In the genomic region with DNA sequence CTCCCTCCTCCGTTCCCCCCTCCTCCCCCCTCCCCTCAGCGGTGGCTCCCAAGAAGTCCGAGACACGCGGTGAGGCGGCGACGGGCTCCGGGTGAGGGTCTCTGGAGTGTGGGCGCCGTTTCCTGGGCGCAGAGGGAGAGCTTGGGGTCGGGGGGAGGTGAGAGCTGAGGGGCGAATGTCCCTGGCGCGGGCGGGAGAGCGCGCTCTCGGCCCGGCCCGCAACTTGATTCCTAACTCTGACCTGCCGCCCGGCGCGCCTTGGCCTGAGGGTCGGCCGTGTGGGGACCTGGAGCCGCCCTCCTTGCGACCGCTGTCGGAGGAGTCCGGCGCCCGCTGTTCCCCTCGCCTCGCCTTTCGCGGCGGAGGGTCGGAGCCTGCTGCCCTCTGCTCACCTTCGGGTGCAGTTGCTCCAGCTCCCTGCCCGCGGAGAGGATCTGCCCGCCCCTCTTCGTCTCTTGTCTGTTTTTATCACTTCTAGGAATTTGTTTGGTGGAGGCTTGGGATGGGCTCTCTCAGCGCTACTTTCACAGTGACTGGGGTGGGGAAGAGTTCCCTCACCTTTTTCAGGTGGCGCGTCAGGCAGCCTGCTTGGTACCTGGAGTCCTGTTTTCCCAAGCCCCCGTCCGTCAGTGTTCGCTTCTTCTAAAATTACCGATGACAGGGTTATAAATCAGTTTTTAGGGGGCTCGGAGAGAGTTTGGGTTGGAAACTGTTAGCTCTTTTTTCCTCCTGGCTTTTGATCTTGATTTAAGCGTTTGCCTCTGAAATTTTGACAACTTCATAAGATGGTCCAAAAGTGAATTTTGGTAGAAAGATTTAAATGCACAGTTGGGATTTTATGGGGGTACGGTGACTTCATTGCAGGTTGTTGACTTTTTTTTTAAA, we compare ENCODE assay signal across 8 cellular contexts. TPM values are rescaled to one million over a fixed set of nuclear protein-coding genes. Genes with fewer than 3 reads are reported as not detected.
DNase-seq lines count a peak whose midpoint lies in the region; ATAC-seq and TF ChIP-seq lines count a peak whose summit lies in the region.

No MANE protein-coding gene starts in this region.

- peak overlapping the region; percentile 93 for H3K27ac Mint-ChIP-seq in activated T-helper 17 cell treated with anti-CD3 and anti-CD28 coated beads, Interleukin-2, amount 50 U/mL, for 72 hours
- H3K27ac Mint-ChIP-seq in progenitor cell of endocrine pancreas: peak overlapping the region; percentile 99

- peaks cover 45% of the 10 kb centered on the region for H3K36me3 Mint-ChIP-seq in activated T-helper 17 cell treated with anti-CD3 and anti-CD28 coated beads, Interleukin-2, amount 50 U/mL, for 72 hours (ENCODE audit: low read depth)
- peaks cover 4% of the 10 kb centered on the region for H3K36me3 Mint-ChIP-seq in progenitor cell of endocrine pancreas (ENCODE audit: insufficient read depth)

- H3K4me3 Mint-ChIP-seq in activated T-helper 17 cell treated with anti-CD3 and anti-CD28 coated beads, Interleukin-2, amount 50 U/mL, for 72 hours: peak overlapping the region; percentile 87
- H3K4me3 Mint-ChIP-seq in progenitor cell of endocrine pancreas (ENCODE audit: low read depth): peak overlapping the region; percentile 99

- DNase-seq in Right ventricle myocardium inferior (ENCODE audit: missing footprints) (peak; percentile 82), cardiac septum (ENCODE audit: low spot score) (no peak), NCI-H1105 treated with DMSO at 0.1 percent for 48 hours (lab: John Stamatoyannopoulos, UW) (peak; percentile 65), head of caudate nucleus (peak in 30 of 42 donors; percentile 13 to 66 (median 44)), progenitor cell of endocrine pancreas (ENCODE audit: low spot score, unreplicated experiment) (peak; percentile 77), NCI-H2227 treated with DMSO at 0.1 percent for 48 hours (lab: John Stamatoyannopoulos, UW) (no peak)

- intact Hi-C loops in Right ventricle myocardium inferior (cut with DNase I) (loop anchor here (5.0 kb wide), 1 partner anchor 39 kb away; no protein-coding TSS in a partner anchor), cardiac septum (cut with DNase I) (no loop called here), head of caudate nucleus (cut with DNase I) (loop anchor here (5.0 kb wide), 2 partner anchors 39 to 101 kb away; no protein-coding TSS in a partner anchor)

- no peaks in the 10 kb centered on the region for H3K9me3 Mint-ChIP-seq in activated T-helper 17 cell treated with anti-CD3 and anti-CD28 coated beads, Interleukin-2, amount 50 U/mL, for 72 hours
- H3K9me3 Mint-ChIP-seq in progenitor cell of endocrine pancreas (ENCODE audit: low read depth): no peaks in the 10 kb centered on the region

- ATAC-seq in Right ventricle myocardium inferior (peak; percentile 45), HG02588 (IDR thresholded peaks at IDR 0.05; ENCODE audit: unreplicated experiment) (peak; percentile 34)
- ATAC-seq in activated T-helper 17 cell treated with anti-CD3 and anti-CD28 coated beads, Interleukin-2, amount 50 U/mL, for 72 hours (replicated peaks): peak; percentile 37

- H3K27me3 Mint-ChIP-seq in activated T-helper 17 cell treated with anti-CD3 and anti-CD28 coated beads, Interleukin-2, amount 50 U/mL, for 72 hours: no peaks in the 10 kb centered on the region
- H3K27me3 Mint-ChIP-seq in progenitor cell of endocrine pancreas: no peaks in the 10 kb centered on the region

- peaks cover 7% of the 10 kb centered on the region for H3K4me1 Mint-ChIP-seq in activated T-helper 17 cell treated with anti-CD3 and anti-CD28 coated beads, Interleukin-2, amount 50 U/mL, for 72 hours
- H3K4me1 Mint-ChIP-seq in progenitor cell of endocrine pancreas (ENCODE audit: low read depth): peaks cover 32% of the 10 kb centered on the region

- TF ChIP-seq CTCF in progenitor cell of endocrine pancreas (IDR thresholded peaks at IDR 0.05; ENCODE audit: unreplicated experiment): no peak

RNA-seq across cellular contexts. Expression of a gene that starts 0.5 kb away (rescaled TPM):
- total RNA-seq in Right ventricle myocardium inferior (38.4 TPM), cardiac septum (33.4 TPM), progenitor cell of endocrine pancreas (83.6 and 85.4 TPM in 2 replicates)
- 10 to 100 TPM; 40.0 to 52.9 TPM for total RNA-seq in activated T-helper 17 cell treated with anti-CD3 and anti-CD28 coated beads, Interleukin-2, amount 50 U/mL, for 72 hours

Comparison
In these comparisons a context has a peak if more than half of its experiments do, and no peak if none do; other contexts are left out.
1. DNase-seq: peak in Right ventricle myocardium inferior (single experiment), NCI-H1105 treated with DMSO at 0.1 percent for 48 hours (single experiment), head of caudate nucleus (30 of 42) and progenitor cell of endocrine pancreas (single experiment); none in cardiac septum (single experiment) and NCI-H2227 treated with DMSO at 0.1 percent for 48 hours (single experiment).
2. Peak in every context shown above with its lines, with median percentiles within 50 percentile points of each other: ATAC-seq.